8 cellular contexts compared by ENCODE assay signal in the genomic region with DNA sequence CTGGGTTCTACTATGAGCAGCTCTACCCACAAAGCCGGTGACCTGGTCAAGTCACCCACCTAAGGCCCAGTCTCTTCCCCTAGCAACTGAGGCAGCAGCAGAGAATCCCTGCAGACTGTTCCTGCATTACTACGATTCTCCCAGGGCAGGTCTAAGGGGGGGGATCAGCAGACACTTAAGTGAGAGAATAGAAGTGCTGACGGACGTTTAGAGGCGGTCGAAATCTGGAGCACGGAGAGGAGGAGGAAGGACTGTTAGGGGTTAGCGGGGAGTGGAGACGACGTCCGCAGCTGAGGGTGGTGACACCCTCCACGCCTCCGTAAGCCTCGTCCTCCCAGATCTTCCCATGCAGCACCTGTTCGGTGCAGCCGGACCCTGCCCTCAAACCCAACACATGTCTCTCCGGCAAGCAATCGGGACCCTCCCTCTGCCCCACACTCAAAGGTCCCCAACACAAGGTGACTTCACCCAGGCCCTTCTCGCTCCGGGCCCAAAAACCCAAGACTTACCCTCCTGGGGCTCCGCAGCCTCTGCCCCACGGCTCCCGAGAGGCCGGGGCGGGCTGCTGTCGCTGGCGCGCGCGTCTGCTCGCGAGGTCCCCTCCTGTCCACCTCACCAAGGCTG. TPM values are rescaled to one million over a fixed set of nuclear protein-coding genes. Genes with fewer than 3 reads are reported as not detected.
DNase-seq lines count a peak whose midpoint lies in the region; ATAC-seq and TF ChIP-seq lines count a peak whose summit lies in the region.
"Not testable (repeated sequence)": the region's sequence is repeated elsewhere in the genome, so short reads cannot be mapped to it uniquely, and the experiment has no call there.

No MANE protein-coding gene starts in this region.

- H3K9me3 ChIP-seq in ES-I3 (ENCODE audit: control insufficient read depth, insufficient read depth, low read length); HUES64 (ENCODE audit: insufficient read depth, low read depth, low read length); esophagus (ENCODE audit: control insufficient read depth in 2 of 2, insufficient read depth in 1 of 2, low read depth in 1 of 2, low read length in 1 of 2): not testable (repeated sequence)

- peak overlapping the region; percentile 84 for H3K27ac Mint-ChIP-seq in T-helper 1 cell treated with Interleukin-12 subunit alpha and Interleukin-12 subunit beta and Interleukin-4 antibody, amounts not matched to agents 30 μg/mL and 1 μg/mL, for 36 hours
- H3K27ac Mint-ChIP-seq in activated naive CD8-positive, alpha-beta T cell treated with anti-CD3 and anti-CD28 coated beads, Interleukin-2, amount 50 U/mL, for 24 hours, result peak overlapping the region; percentile 85
- peak overlapping the region; percentile 95 for H3K27ac Mint-ChIP-seq in progenitor cell of endocrine pancreas

- H3K4me3 Mint-ChIP-seq in T-helper 1 cell treated with Interleukin-12 subunit alpha and Interleukin-12 subunit beta and Interleukin-4 antibody, amounts not matched to agents 30 μg/mL and 1 μg/mL, for 36 hours, result peak overlapping the region; percentile 85
- peak overlapping the region; percentile 95 for H3K4me3 Mint-ChIP-seq in activated naive CD8-positive, alpha-beta T cell treated with anti-CD3 and anti-CD28 coated beads, Interleukin-2, amount 50 U/mL, for 24 hours
- peak overlapping the region; percentile 91 for H3K4me3 Mint-ChIP-seq in progenitor cell of endocrine pancreas (ENCODE audit: low read depth)

- H3K4me3 ChIP-seq in HUES64 (ENCODE audit: low read length) (peak overlapping the region; percentile 68), esophagus (ENCODE audit: low read depth in 1 of 2, low read length in 2 of 2) (peak overlapping the region; percentile 74 to 87), urinary bladder (ENCODE audit: low read depth, low read length) (peak overlapping the region; percentile 47)

- 1% methylated on average over 27 of the region's 32 CpGs for WGBS in HUES64
- WGBS in esophagus, 2 donors, result 1 to 2% methylated on average over 23 to 30 of the region's 32 CpGs
- 2% methylated on average over 31 of the region's 32 CpGs for WGBS in urinary bladder

- H3K27me3 Mint-ChIP-seq in T-helper 1 cell treated with Interleukin-12 subunit alpha and Interleukin-12 subunit beta and Interleukin-4 antibody, amounts not matched to agents 30 μg/mL and 1 μg/mL, for 36 hours (ENCODE audit: low read depth); activated naive CD8-positive, alpha-beta T cell treated with anti-CD3 and anti-CD28 coated beads, Interleukin-2, amount 50 U/mL, for 24 hours; progenitor cell of endocrine pancreas: not testable (repeated sequence)

- not testable (repeated sequence) for ATAC-seq in activated naive CD8-positive, alpha-beta T cell treated with anti-CD3 and anti-CD28 coated beads, Interleukin-2, amount 50 U/mL, for 24 hours
- peak; percentile 9 for ATAC-seq in left lobe of liver

- DNase-seq in activated naive CD8-positive, alpha-beta T cell treated with anti-CD3 and anti-CD28 coated beads, Interleukin-2, amount 50 U/mL, for 24 hours, result peak; percentile 2
- DNase-seq in left lobe of liver (ENCODE audit: low spot score); progenitor cell of endocrine pancreas (ENCODE audit: low spot score, unreplicated experiment): not testable (repeated sequence)

- not testable (repeated sequence) for H3K4me1 ChIP-seq in ES-I3 (ENCODE audit: insufficient read depth, low read length); HUES64 (ENCODE audit: insufficient read depth, low read length); esophagus (ENCODE audit: control insufficient read depth in 2 of 2, insufficient read depth in 2 of 2, low read length in 1 of 2); urinary bladder (ENCODE audit: insufficient read depth)

- not testable (repeated sequence) for H3K4me1 Mint-ChIP-seq in T-helper 1 cell treated with Interleukin-12 subunit alpha and Interleukin-12 subunit beta and Interleukin-4 antibody, amounts not matched to agents 30 μg/mL and 1 μg/mL, for 36 hours (ENCODE audit: low read depth); progenitor cell of endocrine pancreas (ENCODE audit: low read depth)
- peaks cover 12% of the 10 kb centered on the region for H3K4me1 Mint-ChIP-seq in activated naive CD8-positive, alpha-beta T cell treated with anti-CD3 and anti-CD28 coated beads, Interleukin-2, amount 50 U/mL, for 24 hours

- not testable (repeated sequence) for H3K27ac ChIP-seq in HUES64 (ENCODE audit: low read depth, low read length); urinary bladder (ENCODE audit: low read depth)
- peak overlapping the region; percentile 80 to 87 for H3K27ac ChIP-seq in esophagus (ENCODE audit: low read depth in 2 of 2, low read length in 1 of 2)

- H3K36me3 ChIP-seq in ES-I3 (ENCODE audit: insufficient read depth, low read length); HUES64 (ENCODE audit: insufficient read depth, low read length); esophagus (ENCODE audit: control insufficient read depth in 2 of 2, insufficient read depth in 2 of 2, low read length in 1 of 2); urinary bladder (ENCODE audit: insufficient read depth): not testable (repeated sequence)

- not testable (repeated sequence) for TF ChIP-seq CTCF in progenitor cell of endocrine pancreas (IDR thresholded peaks at IDR 0.05; ENCODE audit: unreplicated experiment)

- H3K27me3 ChIP-seq in HUES64 (ENCODE audit: insufficient read depth, low read length); esophagus (ENCODE audit: control insufficient read depth in 1 of 2, insufficient read depth in 2 of 2, low read length in 2 of 2): not testable (repeated sequence)

- not testable (repeated sequence) for H3K9me3 Mint-ChIP-seq in T-helper 1 cell treated with Interleukin-12 subunit alpha and Interleukin-12 subunit beta and Interleukin-4 antibody, amounts not matched to agents 30 μg/mL and 1 μg/mL, for 36 hours; activated naive CD8-positive, alpha-beta T cell treated with anti-CD3 and anti-CD28 coated beads, Interleukin-2, amount 50 U/mL, for 24 hours; progenitor cell of endocrine pancreas (ENCODE audit: low read depth)

- H3K36me3 Mint-ChIP-seq in T-helper 1 cell treated with Interleukin-12 subunit alpha and Interleukin-12 subunit beta and Interleukin-4 antibody, amounts not matched to agents 30 μg/mL and 1 μg/mL, for 36 hours (ENCODE audit: low read depth); activated naive CD8-positive, alpha-beta T cell treated with anti-CD3 and anti-CD28 coated beads, Interleukin-2, amount 50 U/mL, for 24 hours (ENCODE audit: low read depth); progenitor cell of endocrine pancreas (ENCODE audit: insufficient read depth): not testable (repeated sequence)

- H3K9ac ChIP-seq in ES-I3 (ENCODE audit: low read depth, low read length) (peak overlapping the region; percentile 79; the same call in 1 of the 2 replicates), HUES64 (ENCODE audit: low read depth, low read length) (peak overlapping the region; percentile 76)

RNA-seq across cellular contexts. Expression of a gene that starts 0.6 kb away (rescaled TPM):
- 29.1 TPM for polyA plus RNA-seq in HUES64 (2013, experiment 1 of 2)
- 31.0 TPM for polyA plus RNA-seq in HUES64 (2013, experiment 2 of 2)
- 10 to 100 TPM in 1 of 2 donors, 1 to 10 TPM in 1; 9.9 to 12.5 TPM for polyA plus RNA-seq in esophagus
- total RNA-seq in left lobe of liver, result 18.2 TPM
- 68.6 and 70.6 TPM in 2 replicates for total RNA-seq in progenitor cell of endocrine pancreas
- 16.3 TPM for total RNA-seq in urinary bladder
- 21.6 TPM for polyA plus RNA-seq in urinary bladder

RNA-seq across cellular contexts. Expression of a gene that starts 6.7 kb away (rescaled TPM):
- not detected for polyA plus RNA-seq in HUES64 (2013, experiment 1 of 2)
- not detected for polyA plus RNA-seq in HUES64 (2013, experiment 2 of 2)
- polyA plus RNA-seq in esophagus, result under 1 TPM in 1 of 2 donors, not detected in 1; 0.02 TPM
- total RNA-seq in left lobe of liver, result not detected
- not detected in 2 replicates for total RNA-seq in progenitor cell of endocrine pancreas
- not detected for total RNA-seq in urinary bladder
- 0.06 TPM for polyA plus RNA-seq in urinary bladder
